1 cellular context compared by ENCODE assay signal in the genomic region with DNA sequence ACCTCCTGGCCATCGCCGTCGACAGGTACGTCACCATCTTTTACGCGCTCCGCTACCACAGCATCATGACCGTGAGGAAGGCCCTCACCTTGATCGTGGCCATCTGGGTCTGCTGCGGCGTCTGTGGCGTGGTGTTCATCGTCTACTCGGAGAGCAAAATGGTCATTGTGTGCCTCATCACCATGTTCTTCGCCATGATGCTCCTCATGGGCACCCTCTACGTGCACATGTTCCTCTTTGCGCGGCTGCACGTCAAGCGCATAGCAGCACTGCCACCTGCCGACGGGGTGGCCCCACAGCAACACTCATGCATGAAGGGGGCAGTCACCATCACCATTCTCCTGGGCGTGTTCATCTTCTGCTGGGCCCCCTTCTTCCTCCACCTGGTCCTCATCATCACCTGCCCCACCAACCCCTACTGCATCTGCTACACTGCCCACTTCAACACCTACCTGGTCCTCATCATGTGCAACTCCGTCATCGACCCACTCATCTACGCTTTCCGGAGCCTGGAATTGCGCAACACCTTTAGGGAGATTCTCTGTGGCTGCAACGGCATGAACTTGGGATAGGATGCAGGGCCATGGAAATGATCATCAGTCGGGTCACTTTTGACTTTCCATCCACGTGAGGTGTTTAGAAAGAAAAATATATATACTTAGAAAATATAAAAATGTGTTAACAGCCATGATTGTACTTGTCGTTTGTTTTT.
TF ChIP-seq lines count a peak whose summit lies in the region.

No MANE protein-coding gene starts in this region.

TF ChIP-seq in HepG2, 621 proteins besides CTCF, POLR2A, EP300 and RAD21 (continued from another document):
- TF ChIP-seq, protein P1, sequence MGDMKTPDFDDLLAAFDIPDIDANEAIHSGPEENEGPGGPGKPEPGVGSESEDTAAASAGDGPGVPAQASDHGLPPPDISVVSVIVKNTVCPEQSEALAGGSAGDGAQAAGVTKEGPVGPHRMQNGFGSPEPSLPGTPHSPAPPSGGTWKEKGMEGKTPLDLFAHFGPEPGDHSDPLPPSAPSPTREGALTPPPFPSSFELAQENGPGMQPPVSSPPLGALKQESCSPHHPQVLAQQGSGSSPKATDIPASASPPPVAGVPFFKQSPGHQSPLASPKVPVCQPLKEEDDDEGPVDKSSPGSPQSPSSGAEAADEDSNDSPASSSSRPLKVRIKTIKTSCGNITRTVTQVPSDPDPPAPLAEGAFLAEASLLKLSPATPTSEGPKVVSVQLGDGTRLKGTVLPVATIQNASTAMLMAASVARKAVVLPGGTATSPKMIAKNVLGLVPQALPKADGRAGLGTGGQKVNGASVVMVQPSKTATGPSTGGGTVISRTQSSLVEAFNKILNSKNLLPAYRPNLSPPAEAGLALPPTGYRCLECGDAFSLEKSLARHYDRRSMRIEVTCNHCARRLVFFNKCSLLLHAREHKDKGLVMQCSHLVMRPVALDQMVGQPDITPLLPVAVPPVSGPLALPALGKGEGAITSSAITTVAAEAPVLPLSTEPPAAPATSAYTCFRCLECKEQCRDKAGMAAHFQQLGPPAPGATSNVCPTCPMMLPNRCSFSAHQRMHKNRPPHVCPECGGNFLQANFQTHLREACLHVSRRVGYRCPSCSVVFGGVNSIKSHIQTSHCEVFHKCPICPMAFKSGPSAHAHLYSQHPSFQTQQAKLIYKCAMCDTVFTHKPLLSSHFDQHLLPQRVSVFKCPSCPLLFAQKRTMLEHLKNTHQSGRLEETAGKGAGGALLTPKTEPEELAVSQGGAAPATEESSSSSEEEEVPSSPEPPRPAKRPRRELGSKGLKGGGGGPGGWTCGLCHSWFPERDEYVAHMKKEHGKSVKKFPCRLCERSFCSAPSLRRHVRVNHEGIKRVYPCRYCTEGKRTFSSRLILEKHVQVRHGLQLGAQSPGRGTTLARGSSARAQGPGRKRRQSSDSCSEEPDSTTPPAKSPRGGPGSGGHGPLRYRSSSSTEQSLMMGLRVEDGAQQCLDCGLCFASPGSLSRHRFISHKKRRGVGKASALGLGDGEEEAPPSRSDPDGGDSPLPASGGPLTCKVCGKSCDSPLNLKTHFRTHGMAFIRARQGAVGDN (CRISPR knock-in tag; IDR thresholded peaks at IDR 0.05) = peak; percentile 37
